1 cellular context compared by ENCODE assay signal in the genomic region with DNA sequence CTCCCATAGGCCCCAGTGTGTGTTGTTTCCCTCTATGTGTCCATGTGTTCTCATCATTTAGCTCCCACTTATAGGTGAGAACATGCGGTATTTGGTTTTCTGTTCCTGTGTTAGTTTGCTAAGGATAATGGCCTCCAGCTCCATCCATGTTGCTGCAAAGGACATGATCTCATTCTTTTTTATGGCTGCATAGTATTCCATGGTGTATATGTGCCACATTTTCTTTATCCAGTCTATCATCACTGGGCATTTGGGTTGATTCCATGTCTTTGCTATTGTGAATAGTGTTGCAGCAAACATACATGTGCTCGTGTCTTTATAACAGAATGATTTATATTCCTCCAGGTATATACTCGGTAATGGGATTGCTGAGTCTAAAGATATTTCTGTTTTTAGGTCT.
TF ChIP-seq lines count a peak whose summit lies in the region.

No MANE protein-coding gene starts in this region.

TF ChIP-seq in K562, 482 proteins besides CTCF, POLR2A, EP300 and RAD21:
- TF ChIP-seq BCOR (IDR thresholded peaks at IDR 0.05) (peak; percentile 79), ZNF146 (CRISPR knock-in tag; IDR thresholded peaks at IDR 0.05; ENCODE audit: unreplicated experiment) (peak; percentile 84), KDM1A (IDR thresholded peaks at IDR 0.05) (peak in 1 of 2 experiments; percentile 54; a peak in 2 of 4 replicates)
TF ChIP-seq in K562: peak in this region for 3; not testable (repeated sequence) for 479.
